8 cellular contexts compared by ENCODE assay signal in the genomic region with DNA sequence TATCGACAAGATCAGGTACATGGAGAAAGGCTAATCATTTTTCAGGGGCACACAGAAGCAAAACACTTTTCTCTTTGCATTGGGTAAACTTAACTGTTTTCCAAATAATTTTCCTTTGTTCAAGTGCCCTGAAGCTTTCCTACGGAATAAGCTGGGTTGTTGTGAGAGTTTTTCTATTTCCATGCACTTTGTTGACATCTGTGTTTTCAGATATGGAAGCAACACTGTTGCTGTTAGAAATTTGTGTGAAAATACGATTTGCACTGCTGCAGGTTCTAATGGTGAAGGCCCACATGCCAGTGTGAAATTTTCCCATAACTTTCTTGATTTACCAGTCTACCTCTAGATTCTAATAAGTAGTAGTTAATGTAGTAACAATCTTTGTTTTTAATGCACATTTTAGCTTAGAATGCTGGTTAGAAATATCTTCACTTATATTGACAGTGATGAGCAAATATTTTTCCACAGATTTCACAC. TPM values are rescaled to one million over a fixed set of nuclear protein-coding genes. Genes with fewer than 3 reads are reported as not detected.
DNase-seq lines count a peak whose midpoint lies in the region; ATAC-seq, FAIRE-seq and TF ChIP-seq lines count a peak whose summit lies in the region.

No MANE protein-coding gene starts in this region.

- no peak for TF ChIP-seq CTCF in BJ (IDR thresholded peaks at IDR 0.05; ENCODE audit: insufficient read depth, low read depth, low read length)
- no peak for TF ChIP-seq CTCF in OCI-LY1 (IDR thresholded peaks at IDR 0.05; ENCODE audit: low read length)
- TF ChIP-seq CTCF in endodermal cell (conservative IDR thresholded peaks at IDR 0.05), result no peak

- H3K9me3 ChIP-seq in OCI-LY1 (ENCODE audit: low read length) (no peaks in the 10 kb centered on the region; the same call in 1 of the 2 replicates), endodermal cell (ENCODE audit: control insufficient read depth, low read length) (no peaks in the 10 kb centered on the region), neuron (ENCODE audit: low read length) (no peaks in the 10 kb centered on the region)

- POLR2A ChIA-PET in BJ (lab: Charles Lee), result no interaction called here

- H3K9me2 ChIP-seq in OCI-LY1 (ENCODE audit: low read depth, low read length), result no peaks in the 10 kb centered on the region

- no peak for FAIRE-seq in urothelium cell line (lab: Jason Lieb, UNC)

- no peak for ATAC-seq in GM19023 (IDR thresholded peaks at IDR 0.05; ENCODE audit: unreplicated experiment)
- ATAC-seq in HG03439 (IDR thresholded peaks at IDR 0.05; ENCODE audit: unreplicated experiment), result no peak

- H3K27me3 ChIP-seq in BJ (ENCODE audit: control insufficient read depth, insufficient read depth, low read length), result no peaks in the 10 kb centered on the region
- H3K27me3 ChIP-seq in OCI-LY1 (ENCODE audit: insufficient read depth, low read length), result no peaks in the 10 kb centered on the region
- H3K27me3 ChIP-seq in endodermal cell (ENCODE audit: control insufficient read depth, insufficient read depth, low read length, poor library complexity, severe bottlenecking), result no peaks in the 10 kb centered on the region
- no peaks in the 10 kb centered on the region for H3K27me3 ChIP-seq in neuron (ENCODE audit: insufficient read depth, low read length)

- peak overlapping the region; percentile 100 for H3K27ac Mint-ChIP-seq in endodermal cell

- H3K27ac ChIP-seq in OCI-LY1 (ENCODE audit: low read depth, low read length, poor library complexity, severe bottlenecking) (peak overlapping the region; percentile 89), endodermal cell (ENCODE audit: low read depth, low read length) (peak overlapping the region; percentile 93)

- H3K79me2 ChIP-seq in OCI-LY1 (ENCODE audit: insufficient read depth, low read length), result peaks cover 72% of the 10 kb centered on the region

- H3K4me1 ChIP-seq in OCI-LY1 (ENCODE audit: insufficient read depth, low read length, severe bottlenecking) (peaks cover 60% of the 10 kb centered on the region), endodermal cell (ENCODE audit: control insufficient read depth, insufficient read depth, low read length) (peaks cover 12% of the 10 kb centered on the region), neuron (ENCODE audit: insufficient read depth, low read length) (peaks cover 31% of the 10 kb centered on the region)

- H3K27me3 Mint-ChIP-seq in endodermal cell (ENCODE audit: insufficient read depth), result no peaks in the 10 kb centered on the region

- peak overlapping the region; percentile 94 for H3K4me3 Mint-ChIP-seq in endodermal cell

- no peaks in the 10 kb centered on the region for H4K20me1 ChIP-seq in OCI-LY1 (ENCODE audit: insufficient read depth, low read length)

- CTCF ChIA-PET in BJ (lab: Yijun Ruan, JAX), result interaction anchor here (1.0 to 1.7 kb wide), 2 partner anchors 60 to 65 kb away, joined by 3 read pairs; no protein-coding TSS in a partner anchor

- H3K4me1 Mint-ChIP-seq in endodermal cell, result peaks cover 33% of the 10 kb centered on the region

- H3K9ac ChIP-seq in OCI-LY1 (ENCODE audit: low read length) (peak overlapping the region; percentile 89), endodermal cell (ENCODE audit: extremely low read depth, low read length, poor library complexity, severe bottlenecking) (peak overlapping the region; percentile 97)

- peak overlapping the region; percentile 91 for H3K4me2 ChIP-seq in OCI-LY1 (ENCODE audit: low read length)

- no peaks in the 10 kb centered on the region for H3K9me3 Mint-ChIP-seq in endodermal cell

- DNase-seq in BJ (ENCODE audit: low read depth) (no peak), endodermal cell (no peak), urothelium cell line (ENCODE audit: low spot score) (no peak), cortex of kidney (lab: John Stamatoyannopoulos, UW) (no peak)

- H3K36me3 ChIP-seq in BJ (ENCODE audit: control insufficient read depth, insufficient read depth, low read length) (no peaks in the 10 kb centered on the region), OCI-LY1 (ENCODE audit: insufficient read depth, low read length) (peaks cover 13% of the 10 kb centered on the region; the same call in 1 of the 2 replicates), endodermal cell (ENCODE audit: control insufficient read depth, insufficient read depth, low read length) (peaks cover 13% of the 10 kb centered on the region), neuron (ENCODE audit: insufficient read depth, low read length) (peaks cover 11% of the 10 kb centered on the region)

- WGBS in endodermal cell (ENCODE audit: insufficient coverage in 1 of 2, insufficient read length in 1 of 2), 2 experiments, result 0 to 13% methylated on average over 1 to 3 of the region's 3 CpGs

- H3K36me3 Mint-ChIP-seq in endodermal cell (ENCODE audit: low read depth), result peaks cover 13% of the 10 kb centered on the region

- no peaks in the 10 kb centered on the region for H3F3A ChIP-seq in OCI-LY1 (ENCODE audit: insufficient read depth, low read length)

- H2AFZ ChIP-seq in OCI-LY1 (ENCODE audit: low read length) (no peak overlapping the region), neuron (ENCODE audit: low read depth, low read length) (no peak overlapping the region)

- peak overlapping the region; percentile 57 for H3K4me3 ChIP-seq in BJ (ENCODE audit: low read depth, low read length)
- H3K4me3 ChIP-seq in OCI-LY1 (ENCODE audit: low read depth, low read length, poor library complexity, severe bottlenecking), result peak overlapping the region; percentile 82
- H3K4me3 ChIP-seq in endodermal cell (ENCODE audit: low read length), result peak overlapping the region; percentile 91
- peak overlapping the region; percentile 84 for H3K4me3 ChIP-seq in neuron (ENCODE audit: low read length)

RNA-seq across cellular contexts. Expression of a gene that starts 18.3 kb away (rescaled TPM):
- 35.0 and 63.2 TPM in 2 replicates for polyA plus RNA-seq in BJ (2011; rRNA removed)
- polyA minus RNA-seq in BJ (2011; rRNA and poly(A)+ RNA removed), result 50.8 and 59.2 TPM in 2 replicates
- total RNA-seq in endodermal cell, result 10 to 100 TPM; 43.6 to 59.0 TPM
- 55.3 TPM for polyA plus RNA-seq in endodermal cell (2013, experiment 1 of 2)
- polyA plus RNA-seq in endodermal cell (2013, experiment 2 of 2), result 47.4 TPM

RNA-seq across cellular contexts. Expression of a gene that starts 44.4 kb away (rescaled TPM):
- polyA plus RNA-seq in BJ (2011; rRNA removed), result 0.43 and 0.59 TPM in 2 replicates
- 0.47 and 1.4 TPM in 2 replicates for polyA minus RNA-seq in BJ (2011; rRNA and poly(A)+ RNA removed)
- 10 to 100 TPM in 1 of 2 donors, 1 to 10 TPM in 1; 8.0 to 12.0 TPM for total RNA-seq in endodermal cell
- 27.7 TPM for polyA plus RNA-seq in endodermal cell (2013, experiment 1 of 2)
- 24.1 TPM for polyA plus RNA-seq in endodermal cell (2013, experiment 2 of 2)
